Comparison of ENCODE assay signal across 1 cellular context in genomic region chr3:96657710-96658109, GRCh38.
TF ChIP-seq lines count a peak whose summit lies in the region.

No MANE protein-coding gene starts in this region.

TF ChIP-seq in GM23338, 12 proteins besides CTCF, POLR2A, EP300 and RAD21 (continued from another document):
- TF ChIP-seq REST (IDR thresholded peaks at IDR 0.05; ENCODE audit: unreplicated experiment) (no peak), CREB1 (CRISPR knock-in tag; IDR thresholded peaks at IDR 0.05; ENCODE audit: low read depth) (no peak), EZH2 (IDR thresholded peaks at IDR 0.05; ENCODE audit: low read depth, unreplicated experiment) (no peak)
